ENCODE assay signal across 9 cellular contexts in the genomic region with DNA sequence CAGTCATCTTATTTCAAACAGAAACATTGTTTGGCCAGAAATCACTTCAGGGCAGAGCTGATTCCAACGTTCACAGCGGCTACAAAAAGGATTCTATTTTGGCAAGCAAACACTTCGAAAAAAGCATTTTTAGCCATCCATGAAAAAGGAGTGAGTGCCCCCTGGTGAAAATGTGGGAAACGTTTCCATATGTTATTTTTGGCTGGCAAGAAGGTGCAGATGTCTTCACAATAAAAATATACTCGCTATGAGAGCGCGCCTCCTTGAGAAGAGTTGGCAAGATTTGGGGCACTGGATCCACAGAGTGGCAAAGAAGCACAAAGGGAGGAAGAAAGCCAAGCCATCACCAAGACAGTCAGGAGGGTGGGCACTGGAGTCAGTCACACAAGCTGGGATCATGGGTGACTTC.
DNase-seq lines count a peak whose midpoint lies in the region; ATAC-seq lines count a peak whose summit lies in the region.
"Had no signal": no experiment of that assay in that cellular context is flagged by ENCODE, and none has a peak within 500 bp of the region (broad histone marks: within the 10 kb centered on the region; RNA-seq: fewer than 3 reads in every experiment).

No MANE protein-coding gene starts in this region.

- no peak overlapping the region for H3K27ac Mint-ChIP-seq in activated T-cell treated with anti-CD3 and anti-CD28 coated beads, Interleukin-2, amount 50 U/mL, for 72 hours
- H3K27ac Mint-ChIP-seq: memory B cell had no signal

- H3K9me3 Mint-ChIP-seq in activated T-cell treated with anti-CD3 and anti-CD28 coated beads, Interleukin-2, amount 50 U/mL, for 72 hours = peaks cover 3 to 6% of the 10 kb centered on the region in 2 donors

- no peak overlapping the region for H3K4me3 Mint-ChIP-seq in activated T-cell treated with anti-CD3 and anti-CD28 coated beads, Interleukin-2, amount 50 U/mL, for 72 hours
- H3K4me3 Mint-ChIP-seq: memory B cell had no signal

- ATAC-seq in GM18861 (IDR thresholded peaks at IDR 0.05; ENCODE audit: unreplicated experiment) (no peak), GM19463 (IDR thresholded peaks at IDR 0.05; ENCODE audit: unreplicated experiment) (no peak)
- ATAC-seq in activated T-cell treated with anti-CD3 and anti-CD28 coated beads, Interleukin-2, amount 50 U/mL, for 72 hours (replicated peaks in 1 of 2) = no peak

- H3K36me3 Mint-ChIP-seq in activated T-cell treated with anti-CD3 and anti-CD28 coated beads, Interleukin-2, amount 50 U/mL, for 72 hours (ENCODE audit: insufficient read depth in 2 of 2) = no peaks in the 10 kb centered on the region
- H3K36me3 Mint-ChIP-seq: memory B cell had no signal

- no peaks in the 10 kb centered on the region for H3K4me1 Mint-ChIP-seq in activated T-cell treated with anti-CD3 and anti-CD28 coated beads, Interleukin-2, amount 50 U/mL, for 72 hours (ENCODE audit: low read depth)
- H3K4me1 Mint-ChIP-seq: memory B cell had no signal

- no peaks in the 10 kb centered on the region for H3K27me3 Mint-ChIP-seq in activated T-cell treated with anti-CD3 and anti-CD28 coated beads, Interleukin-2, amount 50 U/mL, for 72 hours (ENCODE audit: low read depth)

- peak; percentile 50 for DNase-seq in D341Med (ENCODE audit: low spot score)
- DNase-seq in NCI-H2029 treated with DMSO at 0.1 percent for 48 hours (lab: John Stamatoyannopoulos, UW) = peak; percentile 5
- peak; percentile 77 for DNase-seq in astrocyte of the hippocampus (ENCODE audit: low read depth, low spot score)
- DNase-seq in medulla oblongata (ENCODE audit: extremely low spot score) = peak; percentile 35
- DNase-seq in T1000 (lab: John Stamatoyannopoulos, UW) = no peak
- no peak for DNase-seq in activated T-cell treated with anti-CD3 and anti-CD28 coated beads, Interleukin-2, amount 50 U/mL, for 72 hours

Comparison
In these comparisons a context has a peak if more than half of its experiments do, and no peak if none do; other contexts are left out.
1. DNase-seq: peak in D341Med (single experiment), NCI-H2029 treated with DMSO at 0.1 percent for 48 hours (single experiment), astrocyte of the hippocampus (single experiment) and medulla oblongata (single experiment); none in T1000 (single experiment) and activated T-cell treated with anti-CD3 and anti-CD28 coated beads, Interleukin-2, amount 50 U/mL, for 72 hours (0 of 2).